In genomic region chr14:48704639-48705038, GRCh38 we compare ENCODE assay signal across 33 cellular contexts.
"Had no signal": no experiment of that assay in that cellular context is flagged by ENCODE, and none has a peak within 500 bp of the region (broad histone marks: within the 10 kb centered on the region; RNA-seq: fewer than 3 reads in every experiment).

No MANE protein-coding gene starts in this region.

- ATAC-seq: activated CD8-positive, alpha-beta T cell treated with anti-CD3 and anti-CD28 coated beads for 36 hours; activated naive CD4-positive, alpha-beta T cell treated with anti-CD3 and anti-CD28 coated beads, Interleukin-2, amount 50 U/mL, for 72 hours; activated T-cell treated with anti-CD3 and anti-CD28 coated beads, Interleukin-2, amount 50 U/mL, for 4 hours; activated T-cell treated with anti-CD3 and anti-CD28 coated beads, Interleukin-2, amount 50 U/mL, for 72 hours; activated T-helper 17 cell treated with anti-CD3 and anti-CD28 coated beads, Interleukin-2, amount 50 U/mL, for 72 hours; body of pancreas had no signal

- DNase-seq: activated B cell treated with CpG ODN at 0.5 μM for 24 hours; activated CD4-positive, alpha-beta memory T cell treated with anti-CD3 and anti-CD28 coated beads for 36 hours; activated CD4-positive, alpha-beta T cell treated with anti-CD3 and anti-CD28 coated beads for 4 hours; activated CD4-positive, alpha-beta T cell treated with anti-CD3 and anti-CD28 coated beads, Interleukin-2, amount 10 ng/mL, durations not matched to agents 24 days and 14 days; activated CD4-positive, alpha-beta T cell treated with anti-CD3 and anti-CD28 coated beads, Interleukin-2, amount 50 U/mL, for 1 hour; activated CD4-positive, alpha-beta T cell treated with anti-CD3 and anti-CD28 coated beads, Interleukin-2, amount 50 U/mL, for 4 hours; activated CD4-positive, CD25-positive, alpha-beta regulatory T cell treated with anti-CD3 and anti-CD28 coated beads, Interleukin-2, amount 50 U/mL, for 72 hours; activated CD8-positive, alpha-beta memory T cell treated with anti-CD3 and anti-CD28 coated beads, Interleukin-2, amount 50 U/mL, for 4 hours; activated CD8-positive, alpha-beta T cell treated with anti-CD3 and anti-CD28 coated beads for 36 hours; activated effector memory CD4-positive, alpha-beta T cell treated with anti-CD3 and anti-CD28 coated beads, Interleukin-2, amount 50 U/mL, for 16 hours; activated gamma-delta T cell treated with Interleukin-2 at 50 U/mL for 16 hours; activated naive CD4-positive, alpha-beta T cell; activated naive CD4-positive, alpha-beta T cell treated with anti-CD3 and anti-CD28 coated beads for 36 hours; activated naive CD4-positive, alpha-beta T cell treated with anti-CD3 and anti-CD28 coated beads, Interleukin-2, amount 50 U/mL, for 16 hours; activated naive CD8-positive, alpha-beta T cell treated with anti-CD3 and anti-CD28 coated beads for 36 hours; activated T-cell treated with anti-CD3 and anti-CD28 coated beads for 4 hours; activated T-cell treated with anti-CD3 and anti-CD28 coated beads, Interleukin-2, amount 50 U/mL, for 1 hour; activated T-cell treated with anti-CD3 and anti-CD28 coated beads, Interleukin-2, amount 50 U/mL, for 4 hours; activated T-cell treated with anti-CD3 and anti-CD28 coated beads, Interleukin-2, amount 50 U/mL, for 72 hours; amniotic stem cell; aorta; body of pancreas; brain microvascular endothelial cell; central memory CD4-positive, alpha-beta T cell; T-helper 2 cell; T-helper 9 cell had no signal

- H3K27ac ChIP-seq: adrenal gland, body of pancreas, brain microvascular endothelial cell, breast epithelium, VCaP had no signal

- FAIRE-seq: astrocyte, TTC549 had no signal

- H3K9me3 ChIP-seq: adrenal gland, body of pancreas, breast epithelium had no signal

- H3K4me1 ChIP-seq: adrenal gland, body of pancreas, breast epithelium had no signal

- H3K36me3 ChIP-seq: adrenal gland, brain microvascular endothelial cell, breast epithelium had no signal

- H3K4me3 ChIP-seq: adrenal gland, body of pancreas, breast epithelium had no signal

- H3K27me3 ChIP-seq: adrenal gland, body of pancreas, brain microvascular endothelial cell, breast epithelium had no signal
